8 cellular contexts compared by ENCODE assay signal in the genomic region with DNA sequence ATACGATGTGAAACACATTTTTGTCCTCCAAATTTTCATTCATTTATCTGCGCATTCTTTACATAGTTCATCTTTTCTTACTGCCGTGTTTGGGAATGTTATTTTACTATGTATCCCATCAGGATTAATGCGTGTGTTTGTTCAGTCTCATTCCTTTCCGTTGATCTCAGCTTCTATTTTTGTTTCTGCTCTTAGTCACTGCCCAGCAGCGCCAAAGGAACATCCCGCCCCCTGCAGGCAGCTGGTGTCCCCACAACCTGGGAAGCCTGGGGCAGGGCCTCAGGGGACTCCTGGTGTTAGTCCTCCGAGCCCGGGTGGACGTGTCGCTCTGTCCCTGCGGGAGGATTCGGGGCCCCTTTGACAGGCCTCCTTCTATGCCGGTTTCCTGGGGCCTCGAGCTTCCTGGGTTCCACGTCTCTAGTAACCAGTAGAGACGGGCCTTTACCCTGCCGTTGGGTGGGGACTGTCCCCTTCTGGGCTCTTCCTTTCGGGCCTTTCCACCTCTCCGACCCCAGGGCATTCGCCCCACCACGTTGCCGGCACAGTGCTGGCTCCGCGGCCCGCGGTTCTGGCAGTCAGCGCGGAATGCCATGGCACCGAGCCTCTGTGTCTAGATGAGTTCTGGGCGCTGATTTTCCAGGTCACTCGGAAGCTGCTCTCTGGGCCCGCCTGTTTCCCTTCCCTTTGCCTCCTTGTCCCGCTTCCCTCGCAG. TPM values are rescaled to one million over a fixed set of nuclear protein-coding genes. Genes with fewer than 3 reads are reported as not detected.
A peak's percentile ranks its signal among the peaks of the same experiment; 100 is the strongest.
DNase-seq lines count a peak whose midpoint lies in the region; ATAC-seq and TF ChIP-seq lines count a peak whose summit lies in the region.

No MANE protein-coding gene starts in this region.

- intact Hi-C loops in heart left ventricle (cut with DNase I) (loop anchor here in 9 of 10 donors (1.0 to 10.0 kb wide), 16 partner anchors 36 to 712 kb away; partner anchors contain the start of genes ADM (in 3 of the 9), SWAP70 (in 3 of the 9) and WEE1 (in 1 of the 9)), posterior cingulate gyrus (cut with DNase I) (loop anchor here (2.0 to 5.0 kb wide), 3 partner anchors 38 to 694 kb away; partner anchors contain the start of gene ADM)

- H3K36me3 ChIP-seq in heart left ventricle (no peaks in the 10 kb centered on the region), upper lobe of left lung (no peaks in the 10 kb centered on the region)

- H3K4me1 ChIP-seq in heart left ventricle, result peaks cover 0 to 28% (median 17%) of the 10 kb centered on the region in 12 donors
- peaks cover 14 to 28% (median 25%) of the 10 kb centered on the region in 4 donors for H3K4me1 ChIP-seq in upper lobe of left lung

- WGBS in adipose tissue, 3 donors, result 0 to 1% (median 1%) methylated on average over 35 of the region's 35 CpGs
- 0 to 2% (median 0%) methylated on average over 27 to 35 of the region's 35 CpGs for WGBS in heart left ventricle, 4 donors
- WGBS in upper lobe of left lung, 2 donors, result 0 to 1% methylated on average over 21 to 34 of the region's 35 CpGs

- ATAC-seq in HG02610 (IDR thresholded peaks at IDR 0.05; ENCODE audit: unreplicated experiment), result peak; percentile 35
- ATAC-seq in heart left ventricle, result peak; percentile 92 to 94 (median 94)
- ATAC-seq in upper lobe of left lung (ENCODE audit: low FRiP score in 2 of 2), result peak; percentile 94 to 96

- peak in 1 of 4 donors; percentile 82 for TF ChIP-seq EP300 in upper lobe of left lung (IDR thresholded peaks at IDR 0.05)

- TF ChIP-seq POLR2A in GM10847 (IDR thresholded peaks at IDR 0.05; ENCODE audit: extremely low read depth, insufficient read length) (peak; percentile 27), heart left ventricle (IDR thresholded peaks at IDR 0.05) (peak in 1 of 2 donors; percentile 40), upper lobe of left lung (IDR thresholded peaks at IDR 0.05) (peak in 2 of 4 donors; percentile 67 to 73)

- H3K27me3 ChIP-seq in heart left ventricle (no peaks in the 10 kb centered on the region), upper lobe of left lung (no peaks in the 10 kb centered on the region)

- peak; percentile 87 for DNase-seq in NCI-H1105 treated with DMSO at 0.1 percent for 48 hours (lab: John Stamatoyannopoulos, UW)
- DNase-seq in SW480 (ENCODE audit: low spot score), result peak; percentile 96
- DNase-seq in heart left ventricle, result peak; percentile 94 to 96 (median 95)
- peak; percentile 83 to 98 (median 94) for DNase-seq in posterior cingulate gyrus
- peak; percentile 92 to 96 for DNase-seq in upper lobe of left lung

- H3K4me3 ChIP-seq in heart left ventricle (peak overlapping the region; percentile 16 to 69 (median 54)), upper lobe of left lung (peak overlapping the region; percentile 13 to 61 (median 46))

- peak in 11 of 12 donors; percentile 91 to 99 (median 97) for TF ChIP-seq CTCF in heart left ventricle (IDR thresholded peaks at IDR 0.05)
- peak; percentile 87 to 96 (median 94) for TF ChIP-seq CTCF in upper lobe of left lung (IDR thresholded peaks at IDR 0.05)

- H3K9me3 ChIP-seq in heart left ventricle (no peaks in the 10 kb centered on the region), upper lobe of left lung (no peaks in the 10 kb centered on the region)

- H3K27ac ChIP-seq in adipose tissue (ENCODE audit: low read depth, low read length), result peak overlapping the region; percentile 83
- peak overlapping the region; percentile 95 to 100 (median 97) for H3K27ac ChIP-seq in heart left ventricle
- H3K27ac ChIP-seq in upper lobe of left lung, result peak overlapping the region; percentile 91 to 95 (median 92)

RNA-seq across cellular contexts. Expression of gene WEE1, which starts 39.8 kb away (rescaled TPM):
- polyA plus RNA-seq in adipose tissue, result 10 to 100 TPM in 1 of 3 donors, 1 to 10 TPM in 2; 4.3 to 18.8 (median 5.4) TPM
- 10 to 100 TPM; 33.0 to 89.2 (median 68.7) TPM for total RNA-seq in heart left ventricle
- 10 to 100 TPM; 14.5 to 49.2 TPM for polyA plus RNA-seq in heart left ventricle
- total RNA-seq in upper lobe of left lung, result 10 to 100 TPM in 5 of 6 donors, 1 to 10 TPM in 1; 9.2 to 47.1 (median 13.4) TPM

RNA-seq across cellular contexts. Expression of gene SWAP70, which starts 50.6 kb away (rescaled TPM):
- polyA plus RNA-seq in adipose tissue (10 to 100 TPM in 2 of 3 donors, 1 to 10 TPM in 1; 6.0 to 32.6 (median 27.6) TPM), heart left ventricle (10 to 100 TPM in 1 of 2 donors, 1 to 10 TPM in 1; 6.0 to 18.9 TPM)
- total RNA-seq in heart left ventricle (10 to 100 TPM; 16.7 to 38.5 (median 24.0) TPM), upper lobe of left lung (10 to 100 TPM; 31.4 to 80.4 (median 50.2) TPM)

Comparison
In these comparisons a context has a peak if more than half of its experiments do, and no peak if none do; other contexts are left out.
1. Peak in every context shown above with its lines: DNase-seq, ATAC-seq, H3K4me3 ChIP-seq and H3K27ac ChIP-seq.
2. ATAC-seq: peak in every context shown above with its lines; median percentile 95 in upper lobe of left lung; 94 in heart left ventricle; 35 in HG02610.